19 cellular contexts compared by ENCODE assay signal in the genomic region with DNA sequence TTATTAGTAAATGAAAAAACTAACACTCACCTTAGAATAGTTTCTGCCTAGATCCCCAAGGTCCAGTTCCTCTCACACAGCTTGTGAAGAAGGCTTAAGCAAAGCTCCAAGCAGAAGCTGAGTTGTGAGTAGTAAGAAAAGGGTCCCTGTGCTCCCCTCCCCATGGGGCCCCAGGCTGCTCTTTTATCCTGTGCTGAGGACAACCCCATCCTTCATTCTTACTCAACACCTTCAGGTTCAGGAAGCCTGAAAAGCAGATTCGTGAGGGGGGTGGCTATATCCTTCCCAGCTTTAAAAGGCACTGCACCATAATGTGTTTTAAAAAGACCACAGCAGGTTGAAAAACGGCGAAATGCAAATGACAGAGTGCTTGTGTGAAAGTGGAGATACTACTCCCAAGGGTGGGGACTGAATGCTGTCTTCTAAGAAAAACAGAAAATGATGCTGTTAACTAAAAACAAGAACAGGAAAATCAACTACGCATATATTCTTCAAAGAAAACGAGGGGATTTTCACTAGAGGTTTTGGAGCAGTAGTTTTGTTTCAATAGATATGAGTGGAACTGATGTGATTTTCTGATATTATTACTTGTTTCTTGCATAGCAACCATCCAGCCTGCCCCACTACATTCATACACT.
A peak's percentile ranks its signal among the peaks of the same experiment; 100 is the strongest.
DNase-seq lines count a peak whose midpoint lies in the region; ATAC-seq and TF ChIP-seq lines count a peak whose summit lies in the region.
"Had no signal": no experiment of that assay in that cellular context is flagged by ENCODE, and none has a peak within 500 bp of the region (broad histone marks: within the 10 kb centered on the region; RNA-seq: fewer than 3 reads in every experiment).

No MANE protein-coding gene starts in this region.

- peak overlapping the region; percentile 54 for H3K27ac Mint-ChIP-seq in activated T-helper 1 cell treated with anti-CD3 and anti-CD28 coated beads, Interleukin-12 subunit alpha, Interleukin-12 subunit beta, Interleukin-2, Interleukin-4 antibody, amounts not matched to agents 30 ng/mL and 10 ng/mL and 1 ng/mL, durations not matched to agents 14 hours and 24 hours and 36 hours
- H3K27ac Mint-ChIP-seq: activated B cell treated with CpG ODN at 0.5 μM for 24 hours, CD14-positive monocyte had no signal

- H3K27me3 Mint-ChIP-seq in activated T-helper 1 cell treated with anti-CD3 and anti-CD28 coated beads, Interleukin-12 subunit alpha, Interleukin-12 subunit beta, Interleukin-2, Interleukin-4 antibody, amounts not matched to agents 30 ng/mL and 10 ng/mL and 1 ng/mL, durations not matched to agents 14 hours and 24 hours and 36 hours (ENCODE audit: insufficient read depth), result peaks cover 10% of the 10 kb centered on the region

- TF ChIP-seq CTCF in coronary artery (IDR thresholded peaks at IDR 0.05), result no peak

- H3K4me3 ChIP-seq in coronary artery, result no peak overlapping the region
- H3K4me3 ChIP-seq: cardiac muscle cell, hepatocyte, thoracic aorta had no signal

- intact Hi-C loops in activated T-helper 1 cell treated with anti-CD3 and anti-CD28 coated beads, Interleukin-12 subunit alpha, Interleukin-12 subunit beta, Interleukin-2, Interleukin-4 antibody, amounts not matched to agents 30 ng/mL and 10 ng/mL and 1 ng/mL, durations not matched to agents 14 hours and 24 hours and 36 hours (cut with micrococcal nuclease), result loop anchor here (1.0 kb wide), 2 partner anchors 41 to 45 kb away; no protein-coding TSS in a partner anchor

- H3K4me3 Mint-ChIP-seq in activated T-helper 1 cell treated with anti-CD3 and anti-CD28 coated beads, Interleukin-12 subunit alpha, Interleukin-12 subunit beta, Interleukin-2, Interleukin-4 antibody, amounts not matched to agents 30 ng/mL and 10 ng/mL and 1 ng/mL, durations not matched to agents 14 hours and 24 hours and 36 hours, result peak overlapping the region; percentile 62
- H3K4me3 Mint-ChIP-seq: activated B cell treated with CpG ODN at 0.5 μM for 24 hours, CD14-positive monocyte had no signal

- peak; percentile 60 for ATAC-seq in GM18858 (IDR thresholded peaks at IDR 0.05; ENCODE audit: unreplicated experiment)
- ATAC-seq in GM19438 (IDR thresholded peaks at IDR 0.05; ENCODE audit: low read depth, unreplicated experiment), result peak; percentile 71
- peak; percentile 80 for ATAC-seq in HG02870 (IDR thresholded peaks at IDR 0.05; ENCODE audit: unreplicated experiment)
- ATAC-seq: left lobe of liver had no signal

- peaks cover 58% of the 10 kb centered on the region for H3K4me1 Mint-ChIP-seq in activated T-helper 1 cell treated with anti-CD3 and anti-CD28 coated beads, Interleukin-12 subunit alpha, Interleukin-12 subunit beta, Interleukin-2, Interleukin-4 antibody, amounts not matched to agents 30 ng/mL and 10 ng/mL and 1 ng/mL, durations not matched to agents 14 hours and 24 hours and 36 hours (ENCODE audit: low read depth)
- H3K4me1 Mint-ChIP-seq: activated B cell treated with CpG ODN at 0.5 μM for 24 hours, CD14-positive monocyte had no signal

- DNase-seq in activated T-helper 1 cell treated with anti-CD3 and anti-CD28 coated beads, Interleukin-12 subunit alpha, Interleukin-12 subunit beta, Interleukin-2, Interleukin-4 antibody, amounts not matched to agents 30 ng/mL and 10 ng/mL and 1 ng/mL, durations not matched to agents 14 hours and 24 hours and 36 hours (ENCODE audit: low spot score), result peak; percentile 20
- DNase-seq in activated effector memory CD4-positive, alpha-beta T cell treated with Interleukin-2 at 50 U/mL for 16 hours, result no peak
- no peak for DNase-seq in COLO668 (lab: John Stamatoyannopoulos, UW; ENCODE audit: unreplicated experiment)
- DNase-seq in coronary artery (ENCODE audit: low spot score), result no peak
- DNase-seq in effector CD4-positive, alpha-beta T cell, result no peak
- DNase-seq: activated B cell treated with CpG ODN at 0.5 μM for 24 hours, activated gamma-delta T cell, HCEC 1CT, Kasumi-1, NCI-H187, SK-N-SH had no signal

- H3K9me3 Mint-ChIP-seq in activated T-helper 1 cell treated with anti-CD3 and anti-CD28 coated beads, Interleukin-12 subunit alpha, Interleukin-12 subunit beta, Interleukin-2, Interleukin-4 antibody, amounts not matched to agents 30 ng/mL and 10 ng/mL and 1 ng/mL, durations not matched to agents 14 hours and 24 hours and 36 hours, result peaks cover 14% of the 10 kb centered on the region
- H3K9me3 Mint-ChIP-seq: activated B cell treated with CpG ODN at 0.5 μM for 24 hours had no signal

- H3K27ac ChIP-seq in coronary artery, result no peak overlapping the region
- H3K27ac ChIP-seq: cardiac muscle cell, hepatocyte, thoracic aorta had no signal

- H3K36me3 Mint-ChIP-seq in activated T-helper 1 cell treated with anti-CD3 and anti-CD28 coated beads, Interleukin-12 subunit alpha, Interleukin-12 subunit beta, Interleukin-2, Interleukin-4 antibody, amounts not matched to agents 30 ng/mL and 10 ng/mL and 1 ng/mL, durations not matched to agents 14 hours and 24 hours and 36 hours (ENCODE audit: low read depth), result peaks cover 8% of the 10 kb centered on the region
- H3K36me3 Mint-ChIP-seq: CD14-positive monocyte had no signal
